ENCODE assay signal across 7 cellular contexts in genomic region chr9:36485647-36486453, GRCh38.
DNase-seq lines count a peak whose midpoint lies in the region; ATAC-seq, FAIRE-seq and TF ChIP-seq lines count a peak whose summit lies in the region.

No MANE protein-coding gene starts in this region.

- H3K9me3 Mint-ChIP-seq in natural killer cell = no peaks in the 10 kb centered on the region

- no peaks in the 10 kb centered on the region for H3K9me3 ChIP-seq in OCI-LY7 (ENCODE audit: low read length)
- H3K9me3 ChIP-seq in effector memory CD4-positive, alpha-beta T cell (ENCODE audit: control insufficient read depth, low read length) = no peaks in the 10 kb centered on the region

- H2AFZ ChIP-seq in OCI-LY7 (ENCODE audit: low read length) = no peak overlapping the region

- H3K27me3 Mint-ChIP-seq in natural killer cell (ENCODE audit: low read depth in 2 of 2) = no peaks in the 10 kb centered on the region

- H3K79me2 ChIP-seq in OCI-LY7 (ENCODE audit: insufficient read depth, low read depth, low read length) = peaks cover 51% of the 10 kb centered on the region

- H3K4me3 ChIP-seq in OCI-LY7 (ENCODE audit: low read depth, low read length, poor library complexity, severe bottlenecking) = peak overlapping the region; percentile 83
- H3K4me3 ChIP-seq in effector memory CD4-positive, alpha-beta T cell (ENCODE audit: insufficient read depth, low read depth, low read length, poor library complexity, severe bottlenecking) = peak overlapping the region; percentile 78

- H4K20me1 ChIP-seq in OCI-LY7 (ENCODE audit: insufficient read depth, low read length) = peaks cover 11% of the 10 kb centered on the region

- no peaks in the 10 kb centered on the region for H3K27me3 ChIP-seq in effector memory CD4-positive, alpha-beta T cell (replicated peaks; ENCODE audit: control insufficient read depth, insufficient read depth, low read length, poor library complexity, severe bottlenecking)

- no peak for ATAC-seq in natural killer cell
- ATAC-seq in GM18868 (IDR thresholded peaks at IDR 0.05; ENCODE audit: unreplicated experiment) = no peak

- peak; percentile 56 for FAIRE-seq in GM12892 (lab: Jason Lieb, UNC)

- peaks cover 45 to 53% of the 10 kb centered on the region in 2 donors for H3K4me1 Mint-ChIP-seq in natural killer cell

- H3K36me3 Mint-ChIP-seq in natural killer cell = no peaks in the 10 kb centered on the region

- intact Hi-C loops in OCI-LY7 (cut with micrococcal nuclease; ENCODE audit: unreplicated experiment) (loop anchor here (2.0 to 5.0 kb wide), 2 partner anchors 71 to 79 kb away; no protein-coding TSS in a partner anchor), natural killer cell (cut with micrococcal nuclease) (loop anchor here (2.0 to 5.0 kb wide), 2 partner anchors 15 to 79 kb away; no protein-coding TSS in a partner anchor)

- H3K27ac ChIP-seq in OCI-LY7 (ENCODE audit: low read depth, low read length, poor library complexity, severe bottlenecking) = peak overlapping the region; percentile 70
- H3K27ac ChIP-seq in effector memory CD4-positive, alpha-beta T cell (ENCODE audit: insufficient read depth, low read length, poor library complexity, severe bottlenecking) = peak overlapping the region; percentile 78

- CTCF ChIA-PET in OCI-LY7 (lab: Charles Lee; ENCODE audit: unreplicated experiment) = interaction anchor here (1.0 kb wide), 1 partner anchor 36 kb away, joined by 3 read pairs; no protein-coding TSS in a partner anchor

- POLR2A ChIA-PET in OCI-LY7 (lab: Charles Lee) = interaction anchor here (0.5 to 1.2 kb wide), 6 partner anchors 8 to 313 kb away, joined by 3 to 5 read pairs (median 3); no protein-coding TSS in a partner anchor

- TF ChIP-seq POLR2A in GM12892 (IDR thresholded peaks at IDR 0.05; ENCODE audit: low read depth, low read length) = no peak

- no peaks in the 10 kb centered on the region for H3K9me2 ChIP-seq in OCI-LY7 (ENCODE audit: insufficient read depth, low read length)

- H3K27ac Mint-ChIP-seq in natural killer cell = peak overlapping the region; percentile 79 to 84

- peak overlapping the region; percentile 90 for H3K4me3 Mint-ChIP-seq in natural killer cell

- DNase-seq in GM12892 (ENCODE audit: insufficient read length) = no peak
- DNase-seq in OCI-LY7 (ENCODE audit: low spot score) = no peak
- no peak for DNase-seq in effector memory CD4-positive, alpha-beta T cell
- no peak for DNase-seq in natural killer cell
- no peak for DNase-seq in midbrain (lab: John Stamatoyannopoulos, UW)
- no peak for DNase-seq in NCI-H1417 (lab: John Stamatoyannopoulos, UW)

- peaks cover 27% of the 10 kb centered on the region for H3K4me1 ChIP-seq in OCI-LY7 (ENCODE audit: insufficient read depth, low read length, poor library complexity, severe bottlenecking)
- H3K4me1 ChIP-seq in effector memory CD4-positive, alpha-beta T cell (ENCODE audit: control insufficient read depth, insufficient read depth, low read length, poor library complexity, severe bottlenecking) = peaks cover 25% of the 10 kb centered on the region

- BruUV-seq in OCI-LY7 (replicated peaks; lab: Mats Ljungman, UMichigan) = TSS peak; percentile 66

- H3K36me3 ChIP-seq in OCI-LY7 (ENCODE audit: insufficient read depth, low read length) = no peaks in the 10 kb centered on the region
- H3K36me3 ChIP-seq in effector memory CD4-positive, alpha-beta T cell (ENCODE audit: control insufficient read depth, insufficient read depth, low read length) = no peaks in the 10 kb centered on the region

- TF ChIP-seq CTCF in OCI-LY7 (conservative IDR thresholded peaks at IDR 0.05; ENCODE audit: low read length) (no peak), natural killer cell (IDR thresholded peaks at IDR 0.05) (no peak)

- H3K4me2 ChIP-seq in OCI-LY7 (ENCODE audit: low read length) = peak overlapping the region; percentile 99
